Comparison of ENCODE assay signal across 8 cellular contexts in genomic region chr14:23095196-23096108, GRCh38.
DNase-seq lines count a peak whose midpoint lies in the region; ATAC-seq and TF ChIP-seq lines count a peak whose summit lies in the region.

Gene C14orf119, plus strand, starts transcription at chr14:23095505. Its CDS starts 2,154 bp downstream, at chr14:23097659.

- TF ChIP-seq CTCF in choroid plexus epithelial cell (conservative IDR thresholded peaks at IDR 0.05; ENCODE audit: low read depth, low read length) = no peak

- H3K27me3 ChIP-seq in layer of hippocampus (ENCODE audit: control insufficient read depth, insufficient read depth, low read length) = no peaks in the 10 kb centered on the region

- peak; percentile 81 for ATAC-seq in HG03103 (IDR thresholded peaks at IDR 0.05; ENCODE audit: low read depth, unreplicated experiment)

- DNase-seq in stimulated activated CD4-positive, alpha-beta T cell treated with anti-CD3 and anti-CD28 coated beads, Interleukin-12 subunit alpha, Interleukin-12 subunit beta, amount 100 ng/mL, for 24 hours (ENCODE audit: low read depth in 2 of 2) = peak; percentile 97 to 100
- DNase-seq in stimulated activated CD4-positive, alpha-beta T cell treated with anti-CD3 and anti-CD28 coated beads, Interleukin-12 subunit alpha, Interleukin-12 subunit beta, amount 100 ng/mL, for 4 hours = no peak
- DNase-seq in T-helper 2 cell (peak; percentile 97 to 100 (median 99)), choroid plexus epithelial cell (ENCODE audit: low read depth) (peak; percentile 100), GOT3 (lab: John Stamatoyannopoulos, UW) (no peak)
- peak; percentile 100 for DNase-seq in stimulated activated CD4-positive, alpha-beta T cell treated with anti-CD3 and anti-CD28 coated beads, Interleukin-4, amount 100 ng/mL, for 24 hours

- peak within 1 kb of the TSS; percentile 99 for H3K27ac ChIP-seq in layer of hippocampus (ENCODE audit: low read depth, low read length)

- peak within 1 kb of the TSS; percentile 99 for H3K4me3 ChIP-seq in choroid plexus epithelial cell (ENCODE audit: low read depth, low read length)

Comparison
In these comparisons a context has a peak if more than half of its experiments do, and no peak if none do; other contexts are left out.
1. DNase-seq: peak in stimulated activated CD4-positive, alpha-beta T cell treated with anti-CD3 and anti-CD28 coated beads, Interleukin-12 subunit alpha, Interleukin-12 subunit beta, amount 100 ng/mL, for 24 hours (2 of 2), T-helper 2 cell (5 of 5), choroid plexus epithelial cell (single experiment) and stimulated activated CD4-positive, alpha-beta T cell treated with anti-CD3 and anti-CD28 coated beads, Interleukin-4, amount 100 ng/mL, for 24 hours (single experiment); none in stimulated activated CD4-positive, alpha-beta T cell treated with anti-CD3 and anti-CD28 coated beads, Interleukin-12 subunit alpha, Interleukin-12 subunit beta, amount 100 ng/mL, for 4 hours (single experiment) and GOT3 (single experiment).